Comparison of ENCODE assay signal across 1 cellular context in genomic region chr20:37193226-37193625, GRCh38.
TF ChIP-seq lines count a peak whose summit lies in the region.

No MANE protein-coding gene starts in this region.

TF ChIP-seq in GM23338, 12 proteins besides CTCF, POLR2A, EP300 and RAD21 (continued from another document):
- no peak for TF ChIP-seq REST (IDR thresholded peaks at IDR 0.05; ENCODE audit: unreplicated experiment)
